Comparison of ENCODE assay signal across 1 cellular context in genomic region chr1:171644805-171645483, GRCh38.
TF ChIP-seq lines count a peak whose summit lies in the region.

No MANE protein-coding gene starts in this region.

TF ChIP-seq in IMR-90, 13 proteins besides CTCF, POLR2A, EP300 and RAD21 (continued from another document):
- TF ChIP-seq MAZ (IDR thresholded peaks at IDR 0.05; ENCODE audit: borderline replicate concordance, low read depth, low read length): no peak
- no peak for TF ChIP-seq MXI1 (IDR thresholded peaks at IDR 0.05; ENCODE audit: borderline replicate concordance, low read depth, low read length)
- peak; percentile 63 for TF ChIP-seq SMC3 (IDR thresholded peaks at IDR 0.05; ENCODE audit: low read depth, low read length)
- TF ChIP-seq ELK1 (IDR thresholded peaks at IDR 0.05; ENCODE audit: borderline replicate concordance, low read depth, low read length): no peak
- TF ChIP-seq NFE2L2 (IDR thresholded peaks at IDR 0.05; ENCODE audit: low read depth, low read length): no peak
- TF ChIP-seq MAFK (IDR thresholded peaks at IDR 0.05; ENCODE audit: low read depth, low read length): no peak
